In genomic region chr19:4559569-4559968, GRCh38 we compare ENCODE assay signal across 11 cellular contexts. TPM values are rescaled to one million over a fixed set of nuclear protein-coding genes. Genes with fewer than 3 reads are reported as not detected.
DNase-seq lines count a peak whose midpoint lies in the region; ATAC-seq and TF ChIP-seq lines count a peak whose summit lies in the region.
"Had no signal": no experiment of that assay in that cellular context is flagged by ENCODE, and none has a peak within 500 bp of the region (broad histone marks: within the 10 kb centered on the region; RNA-seq: fewer than 3 reads in every experiment).

TSS of gene SEMA6B (minus strand) at chr19:4559684. CDS start at chr19:4558457, 1,227 bp downstream.

- H3K27ac Mint-ChIP-seq in activated naive CD4-positive, alpha-beta T cell treated with anti-CD3 and anti-CD28 coated beads, Interleukin-2, amount 50 U/mL, for 72 hours: peak within 1 kb of the TSS in 1 of 2 donors; percentile 29

- H3K36me3 ChIP-seq in liver (ENCODE audit: control insufficient read depth in 4 of 4, insufficient read depth in 3 of 4, low read depth in 1 of 4, low read length in 3 of 4): no peaks in the 10 kb centered on the region

- H3K9me3 Mint-ChIP-seq in activated naive CD4-positive, alpha-beta T cell treated with anti-CD3 and anti-CD28 coated beads, Interleukin-2, amount 50 U/mL, for 72 hours: no peaks in the 10 kb centered on the region
- H3K9me3 Mint-ChIP-seq: CD4-positive, alpha-beta memory T cell; central memory CD8-positive, alpha-beta T cell had no signal

- no peaks in the 10 kb centered on the region for H3K9me3 ChIP-seq in liver (ENCODE audit: control insufficient read depth in 4 of 4, low read length in 3 of 4)

- H3K4me3 ChIP-seq in liver (ENCODE audit: low read depth in 1 of 3, low read length in 3 of 3): peak within 1 kb of the TSS; percentile 10 to 41 (median 33)
- peak within 1 kb of the TSS in 5 of 7 experiments; percentile 4 to 32 (median 17) for H3K4me3 ChIP-seq in skin epidermis

- peak; percentile 21 for DNase-seq in HCEC 1CT
- DNase-seq in dermis microvascular lymphatic vessel endothelial cell (ENCODE audit: low read depth in 2 of 2): peak; percentile 87 to 92
- no peak for DNase-seq in activated gamma-delta T cell (lab: John Stamatoyannopoulos, UW)
- no peak for DNase-seq in DMS79 treated with DMSO at 0.1 percent for 48 hours (lab: John Stamatoyannopoulos, UW)
- no peak for DNase-seq in NCI-H510A treated with DMSO at 0.1 percent for 48 hours (lab: John Stamatoyannopoulos, UW)
- DNase-seq in activated naive CD4-positive, alpha-beta T cell treated with anti-CD3 and anti-CD28 coated beads, Interleukin-2, amount 50 U/mL, for 72 hours (ENCODE audit: low spot score in 2 of 2): no peak
- DNase-seq: CD4-positive, alpha-beta memory T cell had no signal

- TF ChIP-seq RAD21 in liver (IDR thresholded peaks at IDR 0.05): no peak

- peak within 1 kb of the TSS in 1 of 2 donors; percentile 51 for H3K9ac ChIP-seq in liver (ENCODE audit: low read depth in 1 of 2, low read length in 2 of 2)

- no peak for TF ChIP-seq CTCF in liver (IDR thresholded peaks at IDR 0.05; ENCODE audit: low read depth, low read length, missing input control)

- no peaks in the 10 kb centered on the region for H3K27me3 ChIP-seq in liver (ENCODE audit: control insufficient read depth in 4 of 4, insufficient read depth in 4 of 4, low read length in 3 of 4)

- ATAC-seq in activated naive CD4-positive, alpha-beta T cell treated with anti-CD3 and anti-CD28 coated beads, Interleukin-2, amount 50 U/mL, for 72 hours: no peak

- H3K36me3 Mint-ChIP-seq in activated naive CD4-positive, alpha-beta T cell treated with anti-CD3 and anti-CD28 coated beads, Interleukin-2, amount 50 U/mL, for 72 hours: no peaks in the 10 kb centered on the region
- H3K36me3 Mint-ChIP-seq: CD4-positive, alpha-beta memory T cell had no signal

- 65% methylated on average over 13 of the region's 13 CpGs for WGBS in liver

- H3K27ac ChIP-seq in liver (ENCODE audit: low read depth in 1 of 2, low read length in 2 of 2) (peak within 1 kb of the TSS; percentile 50 to 72), skin epidermis (peak within 1 kb of the TSS in 16 of 21 experiments; percentile 12 to 76 (median 33))

- H3K4me1 ChIP-seq in liver (ENCODE audit: control insufficient read depth in 4 of 4, insufficient read depth in 4 of 4, low read length in 3 of 4): peaks cover 0 to 7% (median 3%) of the 10 kb centered on the region in 4 donors

TF ChIP-seq in liver, 16 proteins besides CTCF, POLR2A, EP300 and RAD21:
- TF ChIP-seq TAF1 (conservative IDR thresholded peaks at IDR 0.05) (no peak), NR2F2 (IDR thresholded peaks at IDR 0.05) (peak; percentile 96), SP1 (IDR thresholded peaks at IDR 0.05) (peak; percentile 23)

RNA-seq across cellular contexts. Expression of gene SEMA6B, which starts in this region (rescaled TPM):
- 47.2 and 69.4 TPM in 2 replicates for total RNA-seq in dermis microvascular lymphatic vessel endothelial cell
- 1 to 10 TPM; 2.8 to 3.1 TPM for total RNA-seq in liver
- 1 to 10 TPM in 1 of 2 donors, under 1 TPM in 1; 0.58 to 3.2 TPM for polyA plus RNA-seq in liver
- not detected for total RNA-seq in activated naive CD4-positive, alpha-beta T cell treated with anti-CD3 and anti-CD28 coated beads, Interleukin-2, amount 50 U/mL, for 72 hours
- total RNA-seq: T-helper 1 cell treated with Interleukin-12 subunit alpha and Interleukin-12 subunit beta and Interleukin-4 antibody, amounts not matched to agents 30 ng/mL and 1 ng/mL, for 36 hours had no signal
- polyA plus RNA-seq: CD4-positive, alpha-beta memory T cell had no signal

Comparison
In these comparisons a context has a peak if more than half of its experiments do, and no peak if none do; other contexts are left out.
1. RNA of gene SEMA6B (total RNA-seq): 47.2 to 69.4 TPM in dermis microvascular lymphatic vessel endothelial cell; 2.8 to 3.1 TPM in liver and not detected in activated naive CD4-positive, alpha-beta T cell treated with anti-CD3 and anti-CD28 coated beads, Interleukin-2, amount 50 U/mL, for 72 hours; every median in the first group is over 10 times any median in the second.
2. DNase-seq: peak in HCEC 1CT (single experiment) and dermis microvascular lymphatic vessel endothelial cell (2 of 2); none in activated gamma-delta T cell (single experiment), DMS79 treated with DMSO at 0.1 percent for 48 hours (single experiment), NCI-H510A treated with DMSO at 0.1 percent for 48 hours (single experiment) and activated naive CD4-positive, alpha-beta T cell treated with anti-CD3 and anti-CD28 coated beads, Interleukin-2, amount 50 U/mL, for 72 hours (0 of 2).